8 cellular contexts compared by ENCODE assay signal in the genomic region with DNA sequence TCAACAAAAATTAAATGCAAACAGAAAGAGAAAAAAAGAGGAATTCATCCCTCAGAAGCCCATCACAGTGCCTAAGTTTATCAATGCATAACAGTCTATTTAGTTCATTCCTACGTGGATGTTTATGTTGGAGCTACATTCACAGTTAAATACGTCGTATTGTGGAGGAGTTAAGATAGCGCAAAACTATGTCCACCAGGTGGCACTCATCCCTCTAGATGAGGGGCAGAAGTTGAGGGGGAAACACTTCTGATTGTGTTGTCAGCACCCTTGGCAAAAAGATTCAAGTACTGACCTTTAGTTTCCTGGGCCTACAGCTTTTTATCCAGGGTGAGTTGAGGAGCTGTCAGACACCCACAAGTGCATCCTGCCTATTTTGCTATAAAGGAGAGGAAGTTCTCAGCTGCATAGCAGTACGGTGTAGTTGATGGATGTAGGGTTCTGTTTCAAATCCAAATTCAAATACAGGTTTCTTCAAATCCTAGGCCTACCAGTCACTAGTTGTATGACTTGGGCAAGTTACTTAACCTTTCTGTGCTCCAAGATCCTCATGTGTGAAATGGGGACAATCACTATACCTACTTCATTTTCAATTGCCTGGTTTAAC. TPM values are rescaled to one million over a fixed set of nuclear protein-coding genes. Genes with fewer than 3 reads are reported as not detected.
A peak's percentile ranks its signal among the peaks of the same experiment; 100 is the strongest.
DNase-seq lines count a peak whose midpoint lies in the region; ATAC-seq, FAIRE-seq and TF ChIP-seq lines count a peak whose summit lies in the region.

No MANE protein-coding gene starts in this region.

- TF ChIP-seq CTCF in AG09319 (IDR thresholded peaks at IDR 0.05; ENCODE audit: low read depth, low read length) (peak; percentile 56), Peyer's patch (IDR thresholded peaks at IDR 0.05) (peak in 5 of 6 experiments; percentile 13 to 57 (median 54)), body of pancreas (IDR thresholded peaks at IDR 0.05) (peak; percentile 34 to 64 (median 58))

- H3K4me1 ChIP-seq in Peyer's patch = no peaks in the 10 kb centered on the region
- peaks cover 29% of the 10 kb centered on the region for H3K4me1 ChIP-seq in body of pancreas

- ATAC-seq in GM18861 (IDR thresholded peaks at IDR 0.05; ENCODE audit: unreplicated experiment) (peak; percentile 41), body of pancreas (peak; percentile 37)

- no peak for DNase-seq in AG09319 (ENCODE audit: extremely low read depth, low read depth)
- peak; percentile 54 for DNase-seq in HTR-8/SVneo (ENCODE audit: insufficient read length, low spot score)
- peak in 2 of 3 donors; percentile 47 to 65 for DNase-seq in Peyer's patch
- peak; percentile 48 to 64 (median 56) for DNase-seq in body of pancreas
- peak in 2 of 3 experiments; percentile 11 to 26 for DNase-seq in stimulated activated CD4-positive, alpha-beta T cell treated with anti-CD3 and anti-CD28 coated beads, TNF-alpha, amount 100 ng/mL, for 24 hours (ENCODE audit: low read depth in 3 of 3)
- no peak for DNase-seq in ureter (ENCODE audit: low spot score)

- TF ChIP-seq POLR2A in Peyer's patch (IDR thresholded peaks at IDR 0.05) (no peak), body of pancreas (IDR thresholded peaks at IDR 0.05) (no peak)

- 39 to 53% methylated on average over 5 of the region's 5 CpGs for WGBS in body of pancreas, 2 donors

- no peak overlapping the region for H3K27ac ChIP-seq in Peyer's patch
- H3K27ac ChIP-seq in body of pancreas = peak overlapping the region in 3 of 4 donors; percentile 71 to 75 (median 73)

- H3K27me3 ChIP-seq in Peyer's patch = no peaks in the 10 kb centered on the region
- H3K27me3 ChIP-seq in body of pancreas = no peaks in the 10 kb centered on the region

- H3K4me3 ChIP-seq in Peyer's patch (no peak overlapping the region), body of pancreas (no peak overlapping the region)

- H3K9me3 ChIP-seq in Peyer's patch (no peaks in the 10 kb centered on the region), body of pancreas (no peaks in the 10 kb centered on the region)

- intact Hi-C loops in body of pancreas (cut with DNase I) = no loop called here

- FAIRE-seq in HTR-8/SVneo (lab: Jason Lieb, UNC) = peak; percentile 85
- FAIRE-seq in islet of Langerhans (lab: Jason Lieb, UNC) = peak; percentile 80

- H3K36me3 ChIP-seq in Peyer's patch = no peaks in the 10 kb centered on the region
- H3K36me3 ChIP-seq in body of pancreas (replicated peaks in 1 of 2; ENCODE audit: insufficient read depth in 1 of 2, low read depth in 2 of 2) = no peaks in the 10 kb centered on the region

RNA-seq across cellular contexts. Expression of a gene that starts 26.8 kb away (rescaled TPM):
- total RNA-seq in Peyer's patch = 10 to 100 TPM; 13.1 to 25.5 (median 19.4) TPM
- total RNA-seq in body of pancreas = 10 to 100 TPM; 68.0 to 77.8 TPM
- total RNA-seq in ureter = 87.6 TPM

Comparison
In these comparisons a context has a peak if more than half of its experiments do, and no peak if none do; other contexts are left out.
1. DNase-seq: peak in HTR-8/SVneo (single experiment), Peyer's patch (2 of 3), body of pancreas (4 of 4) and stimulated activated CD4-positive, alpha-beta T cell treated with anti-CD3 and anti-CD28 coated beads, TNF-alpha, amount 100 ng/mL, for 24 hours (2 of 3); none in AG09319 (single experiment) and ureter (single experiment).
2. H3K27ac ChIP-seq: peak in body of pancreas (3 of 4); none in Peyer's patch (0 of 4).
3. Peak in every context shown above with its lines, with median percentiles within 50 percentile points of each other: CTCF ChIP-seq.